ENCODE assay signal across 2 cellular contexts in genomic region chr15:69854521-69855171, GRCh38.
TF ChIP-seq lines count a peak whose summit lies in the region.

No MANE protein-coding gene starts in this region.

TF ChIP-seq in HEK293, 187 proteins besides CTCF, POLR2A, EP300 and RAD21 (continued from another document):
- TF ChIP-seq ZNF785 (tag by site-specific recombination; IDR thresholded peaks at IDR 0.05): no peak
- TF ChIP-seq ZSCAN5A (tag by site-specific recombination; IDR thresholded peaks at IDR 0.05): no peak
- no peak for TF ChIP-seq ZBTB48 (tag by site-specific recombination; IDR thresholded peaks at IDR 0.05)
- TF ChIP-seq ZNF585B (tag by site-specific recombination; IDR thresholded peaks at IDR 0.05): no peak
- no peak for TF ChIP-seq ZNF223 (tag by site-specific recombination; IDR thresholded peaks at IDR 0.05)
- TF ChIP-seq ZNF521 (tag by site-specific recombination; IDR thresholded peaks at IDR 0.05): no peak
- no peak for TF ChIP-seq ZNF18 (tag by site-specific recombination; IDR thresholded peaks at IDR 0.05)
- TF ChIP-seq ZNF362 (tag by site-specific recombination; IDR thresholded peaks at IDR 0.05): no peak
- TF ChIP-seq ZNF280C (tag by site-specific recombination; IDR thresholded peaks at IDR 0.05): no peak

TF ChIP-seq in HepG2, 621 proteins besides CTCF, POLR2A, EP300 and RAD21 (continued from another document):
- TF ChIP-seq E2F2 (CRISPR knock-in tag; IDR thresholded peaks at IDR 0.05; ENCODE audit: borderline replicate concordance): no peak
- TF ChIP-seq MXD4 (CRISPR knock-in tag; IDR thresholded peaks at IDR 0.05): no peak
